In the genomic region with DNA sequence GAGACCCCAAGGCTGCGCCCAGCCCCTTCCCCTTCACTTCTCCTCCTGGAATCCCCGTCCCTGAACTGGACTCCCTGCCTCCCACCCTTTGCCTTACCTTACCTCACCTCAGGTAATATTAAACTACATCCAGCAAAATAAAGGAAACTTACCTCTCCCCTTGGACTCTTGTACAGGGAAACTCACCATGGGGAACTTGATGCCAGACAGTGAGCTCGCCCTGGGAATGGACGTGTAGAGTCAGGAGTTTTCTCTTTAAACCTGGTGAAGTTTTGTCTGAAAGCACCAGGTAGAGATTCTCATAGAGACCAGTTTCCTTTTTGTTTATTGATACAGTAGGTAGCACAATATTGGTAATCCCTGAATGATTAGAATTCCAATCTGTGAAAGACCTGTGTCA, we compare ENCODE assay signal across 8 cellular contexts. TPM values are rescaled to one million over a fixed set of nuclear protein-coding genes. Genes with fewer than 3 reads are reported as not detected.
A peak's percentile ranks its signal among the peaks of the same experiment; 100 is the strongest.
DNase-seq lines count a peak whose midpoint lies in the region; ATAC-seq and TF ChIP-seq lines count a peak whose summit lies in the region.

No MANE protein-coding gene starts in this region.

- no peaks in the 10 kb centered on the region for H3K9me3 ChIP-seq in Caco-2
- no peaks in the 10 kb centered on the region for H3K9me3 ChIP-seq in thymus (ENCODE audit: control insufficient read depth)

- BruUV-seq in Caco-2 (replicated peaks; lab: Mats Ljungman, UMichigan): TSS peak; percentile 54

- CTCF ChIA-PET in Caco-2 (lab: Charles Lee): no interaction called here

- H3K36me3 Mint-ChIP-seq in Caco-2 (ENCODE audit: insufficient read depth, unreplicated experiment): peaks cover 20% of the 10 kb centered on the region

- peak overlapping the region; percentile 81 for H3K27ac Mint-ChIP-seq in Caco-2 (ENCODE audit: unreplicated experiment)

- H3K4me3 ChIP-seq in Caco-2 (ENCODE audit: low read depth, low read length) (peak overlapping the region; percentile 54), astrocyte of the spinal cord (ENCODE audit: low read depth, low read length) (peak overlapping the region; percentile 59), thymus (ENCODE audit: low read length) (peak overlapping the region; percentile 59)

- H3K27me3 ChIP-seq in Caco-2 (replicated peaks; ENCODE audit: control insufficient read depth, insufficient read depth, low read length): no peaks in the 10 kb centered on the region
- H3K27me3 ChIP-seq in thymus (ENCODE audit: control insufficient read depth, insufficient read depth): no peaks in the 10 kb centered on the region

- H3K4me1 Mint-ChIP-seq in Caco-2 (ENCODE audit: low read depth, unreplicated experiment): peaks cover 12% of the 10 kb centered on the region

- in situ Hi-C loops in astrocyte of the spinal cord (cut with HindIII; ENCODE audit: low sequenced_read_pairs): no loop called here

- WGBS in thymus: 49% methylated on average over 4 of the region's 4 CpGs

- peak overlapping the region; percentile 79 for H3K4me3 Mint-ChIP-seq in Caco-2 (ENCODE audit: unreplicated experiment)

- intact Hi-C loops in Caco-2 (cut with micrococcal nuclease; ENCODE audit: unreplicated experiment): loop anchor here (2.0 to 10.0 kb wide), 2 partner anchors 76 to 82 kb away; partner anchors contain the start of gene HLA-B
- intact Hi-C loops in left colon (cut with DNase I, micrococcal nuclease): loop anchor here in 1 of 2 donors (10.0 kb wide), 1 partner anchor 82 kb away; the partner anchor contains the start of gene HLA-B

- TF ChIP-seq CTCF in Caco-2 (IDR thresholded peaks at IDR 0.05; ENCODE audit: insufficient read depth in 1 of 2, low read depth in 1 of 2, low read length in 1 of 2, severe bottlenecking in 1 of 2, unreplicated experiment in 1 of 2) (no peak), astrocyte of the spinal cord (IDR thresholded peaks at IDR 0.05; ENCODE audit: low read depth, low read length) (no peak)

- H3K9me3 Mint-ChIP-seq in Caco-2 (ENCODE audit: unreplicated experiment): no peaks in the 10 kb centered on the region

- POLR2A ChIA-PET in Caco-2 (lab: Charles Lee): no interaction called here

- DNase-seq in Caco-2 (no peak), astrocyte of the spinal cord (ENCODE audit: low read depth, low spot score) (peak; percentile 2), left colon (no peak), GOT3 (lab: John Stamatoyannopoulos, UW) (no peak), NOMO-1 (lab: John Stamatoyannopoulos, UW; ENCODE audit: unreplicated experiment in 2 of 2) (no peak), SKM-1 treated with dmso at 0.1 percent for 144 hours (lab: John Stamatoyannopoulos, UW; ENCODE audit: unreplicated experiment) (no peak)

- H3K36me3 ChIP-seq in Caco-2 (ENCODE audit: control insufficient read depth, insufficient read depth, low read length) (no peaks in the 10 kb centered on the region), thymus (ENCODE audit: control insufficient read depth, insufficient read depth) (peaks cover 15% of the 10 kb centered on the region)

- peaks cover 10% of the 10 kb centered on the region for H3K27me3 Mint-ChIP-seq in Caco-2 (ENCODE audit: insufficient read depth, unreplicated experiment)

- peak overlapping the region; percentile 89 for H3K27ac ChIP-seq in thymus (ENCODE audit: low read depth)

- ATAC-seq in HG03196 (IDR thresholded peaks at IDR 0.05; ENCODE audit: unreplicated experiment) (peak; percentile 13), left colon (peak; percentile 36)

- H3K4me1 ChIP-seq in Caco-2: no peaks in the 10 kb centered on the region
- H3K4me1 ChIP-seq in thymus (ENCODE audit: control insufficient read depth, insufficient read depth, low read length): no peaks in the 10 kb centered on the region

RNA-seq across cellular contexts. Expression of gene HLA-C, which starts 0.5 kb away (rescaled TPM):
- total RNA-seq in Caco-2 (2022) (143 and 149 TPM in 2 replicates), left colon (1,000 to 10,000 TPM; 1,163 to 1,296 TPM)
- 293 TPM for polyA plus RNA-seq in thymus
